Comparison of ENCODE assay signal across 22 cellular contexts in the genomic region with DNA sequence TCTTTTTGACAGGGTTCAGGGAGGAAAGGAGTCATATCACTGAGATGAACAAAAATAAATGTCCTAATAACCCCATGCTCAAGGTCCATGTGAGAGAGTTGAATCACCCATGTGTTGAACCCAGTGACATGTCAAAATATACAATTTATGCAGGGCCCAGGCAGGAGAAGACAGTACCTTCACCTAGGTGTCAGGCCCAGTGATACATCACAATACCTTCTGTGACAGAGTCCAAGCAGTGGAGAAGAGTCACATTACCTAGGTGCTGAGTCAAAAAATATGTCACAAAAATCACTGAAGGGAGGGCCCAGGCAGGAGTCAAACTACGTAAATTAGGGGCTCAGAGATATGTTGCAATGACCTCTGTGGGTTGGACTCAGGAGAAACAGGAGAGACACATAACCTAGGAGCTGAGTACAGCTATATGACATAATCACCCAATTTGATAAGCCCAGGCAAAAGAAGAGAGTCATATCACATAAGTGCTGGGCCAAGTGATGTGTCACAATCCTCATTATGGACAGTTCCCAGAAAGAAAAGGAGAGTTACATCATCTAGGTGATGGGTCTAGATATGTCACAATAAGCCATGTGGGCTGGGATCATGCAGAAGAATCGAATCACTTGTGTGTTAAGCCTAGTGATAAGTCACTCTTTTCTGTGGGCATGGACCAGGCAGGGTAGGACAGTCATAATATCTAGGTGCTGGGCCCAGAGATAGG. TPM values are rescaled to one million over a fixed set of nuclear protein-coding genes. Genes with fewer than 3 reads are reported as not detected.
A peak's percentile ranks its signal among the peaks of the same experiment; 100 is the strongest.
DNase-seq lines count a peak whose midpoint lies in the region; ATAC-seq and TF ChIP-seq lines count a peak whose summit lies in the region.
"Had no signal": no experiment of that assay in that cellular context is flagged by ENCODE, and none has a peak within 500 bp of the region (broad histone marks: within the 10 kb centered on the region; RNA-seq: fewer than 3 reads in every experiment).

No MANE protein-coding gene starts in this region.

- peaks cover 11% of the 10 kb centered on the region for H3K4me1 Mint-ChIP-seq in activated naive CD8-positive, alpha-beta T cell treated with anti-CD3 and anti-CD28 coated beads for 36 hours
- no peaks in the 10 kb centered on the region for H3K4me1 Mint-ChIP-seq in HFFc6 (ENCODE audit: low read depth)
- H3K4me1 Mint-ChIP-seq: H9, nephron had no signal

- intact Hi-C loops in aorta (cut with DNase I): no loop called here

- ATAC-seq in left lobe of liver (peak; percentile 62), aorta (ENCODE audit: low FRiP score) (peak; percentile 11)
- ATAC-seq: esophagus mucosa had no signal

- H3K4me1 ChIP-seq in aorta (ENCODE audit: control insufficient read depth in 1 of 2, insufficient read depth in 2 of 2, low read length in 2 of 2): no peaks in the 10 kb centered on the region
- H3K4me1 ChIP-seq: adrenal gland, prostate gland had no signal

- TF ChIP-seq CTCF in GM20000 (IDR thresholded peaks at IDR 0.05; ENCODE audit: extremely low read depth, missing control alignments) (no peak), HFFc6 (IDR thresholded peaks at IDR 0.05) (no peak)

- H3K27ac Mint-ChIP-seq in activated naive CD8-positive, alpha-beta T cell treated with anti-CD3 and anti-CD28 coated beads for 36 hours: peak overlapping the region; percentile 50
- H3K27ac Mint-ChIP-seq in HFFc6: no peak overlapping the region
- H3K27ac Mint-ChIP-seq: nephron; T-helper 1 cell treated with Interleukin-12 subunit alpha and Interleukin-12 subunit beta and Interleukin-4 antibody, amounts not matched to agents 30 μg/mL and 1 μg/mL, for 36 hours had no signal

- peak; percentile 42 for DNase-seq in stimulated activated CD4-positive, alpha-beta T cell treated with anti-CD3 and anti-CD28 coated beads, Interleukin-1b, Interleukin-23, amount 100 ng/mL, for 48 hours
- no peak for DNase-seq in stimulated activated CD4-positive, alpha-beta T cell treated with anti-CD3 and anti-CD28 coated beads, Interleukin-2, amount 100 ng/mL, for 48 hours
- DNase-seq in activated naive CD8-positive, alpha-beta T cell treated with anti-CD3 and anti-CD28 coated beads for 36 hours: no peak
- peak; percentile 67 for DNase-seq in left lobe of liver (ENCODE audit: low spot score)
- DNase-seq in aorta: no peak
- no peak for DNase-seq in GM20000 (ENCODE audit: low spot score)
- DNase-seq in pons (ENCODE audit: low spot score): no peak
- DNase-seq in HFFc6: no peak
- DNase-seq: activated CD8-positive, alpha-beta memory T cell treated with anti-CD3 and anti-CD28 coated beads, Interleukin-2, amount 50 U/mL, for 4 hours; central memory CD4-positive, alpha-beta T cell; H9; head of caudate nucleus; immature natural killer cell; IMR-90; NCI-H2029; SHP77 had no signal

- no peaks in the 10 kb centered on the region for H3K9me3 Mint-ChIP-seq in activated naive CD8-positive, alpha-beta T cell treated with anti-CD3 and anti-CD28 coated beads for 36 hours
- no peaks in the 10 kb centered on the region; the same call in 1 of the 2 replicates for H3K9me3 Mint-ChIP-seq in HFFc6
- H3K9me3 Mint-ChIP-seq: H9, immature natural killer cell, memory B cell, nephron had no signal

- no peak overlapping the region for H3K27ac ChIP-seq in aorta (ENCODE audit: low read depth in 1 of 2, low read length in 2 of 2)
- H3K27ac ChIP-seq: adrenal gland, prostate gland had no signal

- H3K27me3 Mint-ChIP-seq in activated naive CD8-positive, alpha-beta T cell treated with anti-CD3 and anti-CD28 coated beads for 36 hours: no peaks in the 10 kb centered on the region
- H3K27me3 Mint-ChIP-seq in HFFc6 (ENCODE audit: insufficient read depth): peaks cover 2% of the 10 kb centered on the region
- H3K27me3 Mint-ChIP-seq: memory B cell had no signal

- H3K27me3 ChIP-seq in aorta (ENCODE audit: control insufficient read depth in 1 of 2, insufficient read depth in 2 of 2, low read length in 1 of 2): no peaks in the 10 kb centered on the region
- H3K27me3 ChIP-seq: adrenal gland had no signal

- H3K4me3 Mint-ChIP-seq in activated naive CD8-positive, alpha-beta T cell treated with anti-CD3 and anti-CD28 coated beads for 36 hours: no peak overlapping the region
- no peak overlapping the region for H3K4me3 Mint-ChIP-seq in HFFc6
- H3K4me3 Mint-ChIP-seq: H9; immature natural killer cell; memory B cell; nephron; T-helper 1 cell treated with Interleukin-12 subunit alpha and Interleukin-12 subunit beta and Interleukin-4 antibody, amounts not matched to agents 30 μg/mL and 1 μg/mL, for 36 hours had no signal

- H3K9me3 ChIP-seq in aorta (ENCODE audit: control insufficient read depth, low read length): no peaks in the 10 kb centered on the region
- H3K9me3 ChIP-seq: adrenal gland, prostate gland had no signal

- WGBS in aorta, 2 donors: 93 to 95% methylated on average over 2 of the region's 2 CpGs

- no peak overlapping the region for H3K4me3 ChIP-seq in aorta (ENCODE audit: low read length in 2 of 2)
- H3K4me3 ChIP-seq: adrenal gland, prostate gland had no signal

- peaks cover 4 to 6% of the 10 kb centered on the region in 2 donors for H3K36me3 ChIP-seq in aorta (ENCODE audit: control insufficient read depth in 1 of 2, insufficient read depth in 2 of 2, low read length in 1 of 2)
- H3K36me3 ChIP-seq: prostate gland had no signal

- H3K36me3 Mint-ChIP-seq in activated naive CD8-positive, alpha-beta T cell treated with anti-CD3 and anti-CD28 coated beads for 36 hours: peaks cover 65% of the 10 kb centered on the region
- H3K36me3 Mint-ChIP-seq in HFFc6 (ENCODE audit: low read depth): peaks cover 41% of the 10 kb centered on the region

RNA-seq across cellular contexts. Expression of gene ZNF724, which starts 13.8 kb away (rescaled TPM):
- 10 to 100 TPM; 12.5 to 13.9 TPM for total RNA-seq in activated naive CD8-positive, alpha-beta T cell treated with anti-CD3 and anti-CD28 coated beads for 36 hours
- total RNA-seq in left lobe of liver: 0.58 TPM
- total RNA-seq in aorta: 1 to 10 TPM in 1 of 2 donors, under 1 TPM in 1; 0.94 to 2.6 TPM
- polyA plus RNA-seq in aorta: 1 to 10 TPM in 1 of 2 donors, not detected in 1; 2.8 TPM
- total RNA-seq in HFFc6 (2021; fragmentation: NEBNext Ultra II Directional; extraction: Animal tissue kit (Norgen Biotek cat#: 25700)): 1 to 10 TPM; 3.3 to 6.2 (median 5.5) TPM

Comparison
In these comparisons a context has a peak if more than half of its experiments do, and no peak if none do; other contexts are left out.
1. DNase-seq: peak in stimulated activated CD4-positive, alpha-beta T cell treated with anti-CD3 and anti-CD28 coated beads, Interleukin-1b, Interleukin-23, amount 100 ng/mL, for 48 hours (single experiment) and left lobe of liver (single experiment); none in stimulated activated CD4-positive, alpha-beta T cell treated with anti-CD3 and anti-CD28 coated beads, Interleukin-2, amount 100 ng/mL, for 48 hours (0 of 2), activated naive CD8-positive, alpha-beta T cell treated with anti-CD3 and anti-CD28 coated beads for 36 hours (single experiment), aorta (0 of 2), GM20000 (single experiment), pons (single experiment) and HFFc6 (single experiment).